In genomic region chr19:11678504-11678903, GRCh38 we compare ENCODE assay signal across 28 cellular contexts.
"Had no signal": no experiment of that assay in that cellular context is flagged by ENCODE, and none has a peak within 500 bp of the region (broad histone marks: within the 10 kb centered on the region; RNA-seq: fewer than 3 reads in every experiment).

No MANE protein-coding gene starts in this region.

- H3K4me3 Mint-ChIP-seq: natural killer cell; nephron; neural progenitor cell; stimulated activated effector memory CD8-positive, alpha-beta T cell treated with anti-CD3 and anti-CD28 coated beads, Interleukin-12 subunit alpha, Interleukin-12 subunit beta, amount 100 ng/mL, for 72 hours; stimulated activated naive B cell treated with anti-CD40 and anti-IgM and Interleukin-4, amounts not matched to agents 10 μg/mL and 1 μg/mL and 100 μg/mL, for 72 hours; type B pancreatic cell had no signal

- H3K27me3 Mint-ChIP-seq: type B pancreatic cell had no signal

- H3K4me3 ChIP-seq: neural progenitor cell, ovary, psoas muscle, right lobe of liver, sigmoid colon, stomach, testis, tibial artery, transverse colon, upper lobe of right lung, uterus had no signal

- H3K27me3 ChIP-seq: ovary, right lobe of liver, testis, upper lobe of right lung, uterus had no signal

- H3K9ac ChIP-seq: neural progenitor cell, parathyroid adenoma had no signal

- H2AFZ ChIP-seq: neural progenitor cell, parathyroid adenoma had no signal

- H3K4me1 Mint-ChIP-seq: nephron; neural progenitor cell; stimulated activated effector memory CD8-positive, alpha-beta T cell treated with anti-CD3 and anti-CD28 coated beads, Interleukin-12 subunit alpha, Interleukin-12 subunit beta, amount 100 ng/mL, for 72 hours had no signal

- ATAC-seq: naive thymus-derived CD4-positive, alpha-beta T cell; natural killer cell; psoas muscle; right cardiac atrium; right lobe of liver; stimulated activated effector memory CD8-positive, alpha-beta T cell treated with anti-CD3 and anti-CD28 coated beads, Interleukin-12 subunit alpha, Interleukin-12 subunit beta, amount 100 ng/mL, for 72 hours; stimulated activated naive B cell treated with anti-CD40 and anti-IgM and Interleukin-4, amounts not matched to agents 10 μg/mL and 1 μg/mL and 100 μg/mL, for 72 hours; upper lobe of right lung had no signal

- H3K9me3 ChIP-seq: ovary, right lobe of liver, testis had no signal

- H3K27ac Mint-ChIP-seq: naive thymus-derived CD4-positive, alpha-beta T cell; natural killer cell; nephron; neural progenitor cell; progenitor cell of endocrine pancreas; stimulated activated effector memory CD8-positive, alpha-beta T cell treated with anti-CD3 and anti-CD28 coated beads, Interleukin-12 subunit alpha, Interleukin-12 subunit beta, amount 100 ng/mL, for 72 hours; type B pancreatic cell had no signal

- H3K79me2 ChIP-seq: parathyroid adenoma had no signal

- H3K36me3 ChIP-seq: neural progenitor cell, ovary, right lobe of liver, sigmoid colon, transverse colon, upper lobe of right lung, uterus had no signal

- DNase-seq: naive thymus-derived CD4-positive, alpha-beta T cell; natural killer cell; occipital lobe; ovary; posterior cingulate gyrus; psoas muscle; right cardiac atrium; right lobe of liver; sigmoid colon; small intestine; stimulated activated CD4-positive, alpha-beta T cell treated with anti-CD3 and anti-CD28 coated beads, Interleukin-15, amount 100 ng/mL, for 24 hours; stimulated activated CD4-positive, alpha-beta T cell treated with anti-CD3 and anti-CD28 coated beads, Interleukin-2, amount 100 ng/mL, for 24 hours; stimulated activated CD4-positive, alpha-beta T cell treated with anti-CD3 and anti-CD28 coated beads, Interleukin-2, amount 100 ng/mL, for 48 hours; stimulated activated CD4-positive, alpha-beta T cell treated with anti-CD3 and anti-CD28 coated beads, Interleukin-4, amount 100 ng/mL, for 24 hours; stimulated activated naive B cell treated with anti-CD40 and anti-IgM and Interleukin-4, amounts not matched to agents 10 μg/mL and 1 μg/mL and 100 μg/mL, for 72 hours; stimulated activated naive CD4-positive, alpha-beta T cell treated with Interleukin-2 at 50 U/mL for 16 hours; stomach; testis; tibial artery; transverse colon; upper lobe of right lung; uterus had no signal

- H3K4me2 ChIP-seq: neural progenitor cell had no signal

- H3K27ac ChIP-seq: neural progenitor cell, ovary, parathyroid adenoma, psoas muscle, right lobe of liver, sigmoid colon, stomach, testis, tibial artery, transverse colon, upper lobe of right lung, uterus had no signal

- H3K4me1 ChIP-seq: neural progenitor cell, parathyroid adenoma, psoas muscle, right lobe of liver, testis, uterus had no signal

- H3K36me3 Mint-ChIP-seq: natural killer cell; stimulated activated effector memory CD8-positive, alpha-beta T cell treated with anti-CD3 and anti-CD28 coated beads, Interleukin-12 subunit alpha, Interleukin-12 subunit beta, amount 100 ng/mL, for 72 hours had no signal
